12 cellular contexts compared by ENCODE assay signal in genomic region chr20:38173237-38174156, GRCh38. TPM values are rescaled to one million over a fixed set of nuclear protein-coding genes. Genes with fewer than 3 reads are reported as not detected.
DNase-seq lines count a peak whose midpoint lies in the region; ATAC-seq, FAIRE-seq and TF ChIP-seq lines count a peak whose summit lies in the region.
"Had no signal": no experiment of that assay in that cellular context is flagged by ENCODE, and none has a peak within 500 bp of the region (broad histone marks: within the 10 kb centered on the region; RNA-seq: fewer than 3 reads in every experiment).

No MANE protein-coding gene starts in this region.

- peak; percentile 98 for FAIRE-seq in HTR-8/SVneo (lab: Jason Lieb, UNC)
- no peak for FAIRE-seq in HepG2 (lab: Jason Lieb, UNC)

- CTCF ChIA-PET in mammary epithelial cell (lab: Charles Lee; ENCODE audit: low non-redundant PET) = interaction anchor here (0.5 kb wide), 1 partner anchor 588 kb away, joined by 3 read pairs; no protein-coding TSS in a partner anchor
- CTCF ChIA-PET in HepG2 (lab: Yijun Ruan, JAX; ENCODE audit: low intra/inter-chr PET ratio, low total read pairs) = no interaction called here

- H3K9me3 ChIP-seq in mammary epithelial cell (replicated peaks; ENCODE audit: insufficient read depth, low read length) (no peaks in the 10 kb centered on the region), HepG2 (ENCODE audit: low read length) (no peaks in the 10 kb centered on the region)

- H3K4me3 ChIP-seq in mammary epithelial cell (replicated peaks in 1 of 3; ENCODE audit: insufficient read depth in 1 of 3, low read depth in 2 of 3, low read length in 3 of 3) = no peak overlapping the region
- no peak overlapping the region for H3K4me3 ChIP-seq in HepG2 (replicated peaks in 1 of 3; ENCODE audit: insufficient read depth in 1 of 3, low read depth in 2 of 3, low read length in 3 of 3)

- no peaks in the 10 kb centered on the region for H4K20me1 ChIP-seq in mammary epithelial cell (ENCODE audit: insufficient read depth, low read length)
- H4K20me1 ChIP-seq in HepG2 (ENCODE audit: insufficient read depth, low read length) = no peaks in the 10 kb centered on the region

- TF ChIP-seq EP300 in HepG2 (IDR thresholded peaks at IDR 0.05; ENCODE audit: low read depth in 2 of 2, low read length in 2 of 2) (no peak), HepG2 (CRISPR knock-in tag; IDR thresholded peaks at IDR 0.05; ENCODE audit: borderline replicate concordance) (peak; percentile 53)

- in situ Hi-C loops in mammary epithelial cell (cut with MboI; ENCODE audit: low sequenced_read_pairs in 2 of 2) (no loop called here), HepG2 (cut with HindIII; ENCODE audit: extremely low pct_ligation_motif_present, low pct_unique_long_range_greater_than_20kb) (no loop called here)

- no peaks in the 10 kb centered on the region for H3K27me3 ChIP-seq in mammary epithelial cell (ENCODE audit: insufficient read depth, low read length)
- peaks cover 7 to 12% of the 10 kb centered on the region in 2 experiments; a peak in 3 of 5 replicates for H3K27me3 ChIP-seq in HepG2 (ENCODE audit: control insufficient read depth in 1 of 2, insufficient read depth in 2 of 2, low read length in 2 of 2)

- 26% methylated on average over 11 of the region's 14 CpGs for WGBS in mammary epithelial cell (ENCODE audit: low coverage, missing lambda C conversion rate)
- 17% methylated on average over 14 of the region's 14 CpGs for WGBS in HepG2 (ENCODE audit: low lambda C conversion rate)

- H3K36me3 ChIP-seq in mammary epithelial cell (ENCODE audit: insufficient read depth, low read length) = no peaks in the 10 kb centered on the region
- H3K36me3 ChIP-seq in HepG2 (replicated peaks in 1 of 2; ENCODE audit: control insufficient read depth in 1 of 2, insufficient read depth in 2 of 2, low read length in 2 of 2) = no peaks in the 10 kb centered on the region

- TF ChIP-seq CTCF in mammary epithelial cell (conservative IDR thresholded peaks at IDR 0.05 in 1 of 2, IDR thresholded peaks at IDR 0.05 in 1 of 2; ENCODE audit: extremely low read depth in 1 of 2, insufficient read depth in 1 of 2, low read depth in 1 of 2, low read length in 2 of 2) = peak in 1 of 2 donors; percentile 25
- 0 out of 2 replicates have a peak, but pooled peaks have one; percentile 18 for TF ChIP-seq CTCF in HepG2 (CRISPR knock-in tag; IDR thresholded peaks at IDR 0.05)

- TF ChIP-seq POLR2A in HepG2 (IDR thresholded peaks at IDR 0.05; ENCODE audit: insufficient read depth in 1 of 2, low read depth in 2 of 2, low read length in 2 of 2) = no peak

- BruUV-seq in mammary epithelial cell (replicated peaks; lab: Mats Ljungman, UMichigan) (no TSS peak), HepG2 (replicated peaks; lab: Mats Ljungman, UMichigan) (no TSS peak)

- peak; percentile 63 for ATAC-seq in HepG2
- no peak for ATAC-seq in activated naive CD4-positive, alpha-beta T cell treated with anti-CD3 and anti-CD28 coated beads, Interleukin-2, amount 50 U/mL, for 72 hours
- ATAC-seq in HG03378 (IDR thresholded peaks at IDR 0.05; ENCODE audit: unreplicated experiment) = no peak

- H3K4me2 ChIP-seq in mammary epithelial cell (ENCODE audit: insufficient read depth, low read depth, low read length) = peak overlapping the region; percentile 58
- peak overlapping the region; percentile 40 for H3K4me2 ChIP-seq in HepG2 (ENCODE audit: low read depth, low read length)

- intact Hi-C loops in mammary epithelial cell (cut with micrococcal nuclease) (loop anchor here (1.0 kb wide), 1 partner anchor 48 kb away; no protein-coding TSS in a partner anchor), HepG2 (cut with micrococcal nuclease; ENCODE audit: unreplicated experiment) (no loop called here)

- dilution Hi-C loops in mammary epithelial cell (cut with HindIII; ENCODE audit: low sequenced_read_pairs) = no loop called here

- H3K27ac ChIP-seq in mammary epithelial cell (ENCODE audit: insufficient read depth, low read depth, low read length) = peak overlapping the region; percentile 68
- no peak overlapping the region for H3K27ac ChIP-seq in HepG2 (ENCODE audit: extremely low read length, insufficient read depth, low read length)

- H3K27ac Mint-ChIP-seq in activated naive CD4-positive, alpha-beta T cell treated with anti-CD3 and anti-CD28 coated beads, Interleukin-2, amount 50 U/mL, for 72 hours = no peak overlapping the region

- no peak for TF ChIP-seq RAD21 in HepG2 (CRISPR knock-in tag; IDR thresholded peaks at IDR 0.05)

- no peaks in the 10 kb centered on the region for H3K79me2 ChIP-seq in mammary epithelial cell (ENCODE audit: insufficient read depth, low read length)
- no peaks in the 10 kb centered on the region for H3K79me2 ChIP-seq in HepG2 (ENCODE audit: insufficient read depth, low read length)

- H3K9me3 Mint-ChIP-seq in activated naive CD4-positive, alpha-beta T cell treated with anti-CD3 and anti-CD28 coated beads, Interleukin-2, amount 50 U/mL, for 72 hours = no peaks in the 10 kb centered on the region

- H3K4me1 ChIP-seq in mammary epithelial cell (ENCODE audit: insufficient read depth, low read length) = peaks cover 40% of the 10 kb centered on the region
- peaks cover 56% of the 10 kb centered on the region for H3K4me1 ChIP-seq in HepG2 (ENCODE audit: insufficient read depth, low read length)

- no peaks in the 10 kb centered on the region for H3K36me3 Mint-ChIP-seq in activated naive CD4-positive, alpha-beta T cell treated with anti-CD3 and anti-CD28 coated beads, Interleukin-2, amount 50 U/mL, for 72 hours

- DNase-seq in AG08395 (ENCODE audit: low spot score) = peak; percentile 95
- peak; percentile 91 for DNase-seq in HTR-8/SVneo (ENCODE audit: insufficient read length, low spot score)
- DNase-seq in mammary epithelial cell = peak; percentile 87
- peak; percentile 85 for DNase-seq in HepG2 (ENCODE audit: low spot score)
- DNase-seq in COR-L47 (lab: John Stamatoyannopoulos, UW) = no peak
- DNase-seq in stimulated activated CD8-positive, alpha-beta memory T cell treated with anti-CD3 and anti-CD28 coated beads, Interleukin-4, amount 100 ng/mL, for 48 hours = no peak
- DNase-seq in activated naive CD4-positive, alpha-beta T cell treated with anti-CD3 and anti-CD28 coated beads, Interleukin-2, amount 50 U/mL, for 72 hours (ENCODE audit: low spot score in 2 of 2) = no peak
- DNase-seq: activated CD4-positive, alpha-beta T cell treated with anti-CD3 and anti-CD28 coated beads, Interleukin-2, amount 50 U/mL, for 48 hours; DMS79 treated with DMSO at 0.1 percent for 48 hours; effector memory CD4-positive, alpha-beta T cell; NCI-H1694 had no signal

- POLR2A ChIA-PET in HepG2 (lab: Yijun Ruan, JAX) = interaction anchor here (1.1 kb wide), 1 partner anchor 30 kb away, joined by 3 read pairs; no protein-coding TSS in a partner anchor

- peak overlapping the region; percentile 11 for H3K9ac ChIP-seq in mammary epithelial cell (ENCODE audit: insufficient read depth, low read length)
- no peak overlapping the region for H3K9ac ChIP-seq in HepG2 (ENCODE audit: insufficient read depth, low read depth, low read length)

- peak overlapping the region; percentile 62 for H2AFZ ChIP-seq in mammary epithelial cell (ENCODE audit: low read depth, low read length)
- H2AFZ ChIP-seq in HepG2 (ENCODE audit: low read length) = no peak overlapping the region

TF ChIP-seq in HepG2, 621 proteins besides CTCF, POLR2A, EP300 and RAD21 (continues in another document):
- TF ChIP-seq RXRA (CRISPR knock-in tag; IDR thresholded peaks at IDR 0.05) (peak; percentile 54; the same call in 1 of the 2 replicates), ZNF224 (CRISPR knock-in tag; IDR thresholded peaks at IDR 0.05) (no peak), SOX5 (CRISPR knock-in tag; IDR thresholded peaks at IDR 0.05; ENCODE audit: borderline replicate concordance) (peak; percentile 23; the same call in 1 of the 2 replicates), TSC22D2 (CRISPR knock-in tag; IDR thresholded peaks at IDR 0.05; ENCODE audit: borderline replicate concordance) (peak; percentile 32; the same call in 1 of the 2 replicates)
- TF ChIP-seq, protein P1, sequence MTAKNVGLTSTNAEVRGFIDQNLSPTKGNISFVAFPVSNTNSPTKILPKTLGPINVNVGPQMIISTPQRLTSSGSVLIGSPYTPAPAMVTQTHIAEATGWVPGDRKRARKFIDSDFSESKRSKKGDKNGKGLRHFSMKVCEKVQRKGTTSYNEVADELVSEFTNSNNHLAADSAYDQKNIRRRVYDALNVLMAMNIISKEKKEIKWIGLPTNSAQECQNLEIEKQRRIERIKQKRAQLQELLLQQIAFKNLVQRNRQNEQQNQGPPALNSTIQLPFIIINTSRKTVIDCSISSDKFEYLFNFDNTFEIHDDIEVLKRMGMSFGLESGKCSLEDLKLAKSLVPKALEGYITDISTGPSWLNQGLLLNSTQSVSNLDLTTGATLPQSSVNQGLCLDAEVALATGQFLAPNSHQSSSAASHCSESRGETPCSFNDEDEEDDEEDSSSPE (CRISPR knock-in tag; IDR thresholded peaks at IDR 0.05) = no peak

RNA-seq across cellular contexts. Expression of gene TGM2, which starts 8.4 kb away (rescaled TPM):
- total RNA-seq in mammary epithelial cell = 100 to 1,000 TPM in 1 of 2 donors, 10 to 100 TPM in 1; 53.4 to 252 TPM
- 98.1 TPM for polyA plus RNA-seq in mammary epithelial cell
- polyA minus RNA-seq in mammary epithelial cell = 98.9 TPM
- 4.2 and 4.5 TPM in 2 replicates for total RNA-seq in HepG2 (2016; rRNA removed; fragmentation: Illumina TruSeq; extraction: Trizol)
- 0.61 and 0.88 TPM in 2 replicates for total RNA-seq in HepG2 (2016; cell fraction: cytosol; rRNA removed; fragmentation: Illumina TruSeq; extraction: Trizol; ENCODE audit: low read depth)
- 3.3 and 4.3 TPM in 2 replicates for total RNA-seq in HepG2 (2016; cell fraction: insoluble cytoplasmic fraction; rRNA removed; fragmentation: Illumina TruSeq; extraction: Trizol)
- 2.1 and 2.3 TPM in 2 replicates for total RNA-seq in HepG2 (2016; cell fraction: membrane; rRNA removed; fragmentation: Illumina TruSeq; extraction: Trizol)
- 4.3 and 4.5 TPM in 2 replicates for total RNA-seq in HepG2 (2016; cell fraction: nucleus; rRNA removed; fragmentation: Illumina TruSeq; extraction: Trizol)
- polyA plus RNA-seq in HepG2 (2011; rRNA removed) = 46.4 and 52.3 TPM in 2 replicates
- 39.7 and 45.8 TPM in 2 replicates for polyA plus RNA-seq in HepG2 (2011; cell fraction: cytosol; rRNA removed)
- 48.4 and 54.8 TPM in 2 replicates for polyA plus RNA-seq in HepG2 (2011; cell fraction: nucleus; rRNA removed)
- polyA plus RNA-seq in HepG2 (2012) = 14.4 and 32.4 TPM in 2 replicates
- polyA plus RNA-seq in HepG2 (2016; cell fraction: cytosol; fragmentation: Illumina TruSeq; extraction: Trizol; ENCODE audit: low read depth) = 1.5 and 1.8 TPM in 2 replicates
- polyA plus RNA-seq in HepG2 (2016; cell fraction: insoluble cytoplasmic fraction; fragmentation: Illumina TruSeq; extraction: Trizol; ENCODE audit: low read depth) = 5.3 and 7.5 TPM in 2 replicates
- polyA plus RNA-seq in HepG2 (2016; cell fraction: membrane; fragmentation: Illumina TruSeq; extraction: Trizol; ENCODE audit: low read depth) = 2.5 TPM in 2 replicates
- 7.7 and 9.8 TPM in 2 replicates for polyA plus RNA-seq in HepG2 (2016; cell fraction: nucleus; fragmentation: Illumina TruSeq; extraction: Trizol; ENCODE audit: insufficient read depth, low read depth)
- polyA minus RNA-seq in HepG2 (2011; rRNA and poly(A)+ RNA removed; ENCODE audit: low replicate concordance) = 39.1 and 112 TPM in 2 replicates
- polyA minus RNA-seq in HepG2 (2011; cell fraction: cytosol; rRNA and poly(A)+ RNA removed) = 43.5 and 48.8 TPM in 2 replicates
- 26.7 and 32.2 TPM in 2 replicates for polyA minus RNA-seq in HepG2 (2011; cell fraction: nucleus; rRNA and poly(A)+ RNA removed)
- total RNA-seq in activated naive CD4-positive, alpha-beta T cell treated with anti-CD3 and anti-CD28 coated beads, Interleukin-2, amount 50 U/mL, for 72 hours = under 1 TPM in 1 of 2 donors, not detected in 1; 0.10 TPM

Comparison
In these comparisons a context has a peak if more than half of its experiments do, and no peak if none do; other contexts are left out.
1. DNase-seq: peak in AG08395 (single experiment), HTR-8/SVneo (single experiment), mammary epithelial cell (single experiment) and HepG2 (single experiment); none in COR-L47 (single experiment), stimulated activated CD8-positive, alpha-beta memory T cell treated with anti-CD3 and anti-CD28 coated beads, Interleukin-4, amount 100 ng/mL, for 48 hours (single experiment) and activated naive CD4-positive, alpha-beta T cell treated with anti-CD3 and anti-CD28 coated beads, Interleukin-2, amount 50 U/mL, for 72 hours (0 of 2).
2. RNA of gene TGM2, which starts 8.4 kb away (total RNA-seq): 53.4 to 252 TPM in mammary epithelial cell; 0.61 to 4.5 TPM in HepG2 and 0.10 TPM in activated naive CD4-positive, alpha-beta T cell treated with anti-CD3 and anti-CD28 coated beads, Interleukin-2, amount 50 U/mL, for 72 hours; every median in the first group is over 4 times any median in the second.